ENCODE assay signal across 16 cellular contexts in genomic region chr15:76168237-76168984, GRCh38.
A peak's percentile ranks its signal among the peaks of the same experiment; 100 is the strongest.
DNase-seq lines count a peak whose midpoint lies in the region; ATAC-seq and TF ChIP-seq lines count a peak whose summit lies in the region.
"Had no signal": no experiment of that assay in that cellular context is flagged by ENCODE, and none has a peak within 500 bp of the region (broad histone marks: within the 10 kb centered on the region; RNA-seq: fewer than 3 reads in every experiment).

No MANE protein-coding gene starts in this region.

- DNase-seq in EH (ENCODE audit: low read depth) (peak; percentile 50), NCI-H2171 (lab: John Stamatoyannopoulos, UW) (peak; percentile 65), WERI-Rb-1 (peak; percentile 92), myocyte (ENCODE audit: low read depth) (peak; percentile 80), SKM-1 (lab: John Stamatoyannopoulos, UW; ENCODE audit: unreplicated experiment) (no peak), DMS79 (lab: John Stamatoyannopoulos, UW) (no peak), Right ventricle myocardium inferior (ENCODE audit: missing footprints) (no peak), brain microvascular endothelial cell (no peak)
- DNase-seq: activated CD4-positive, alpha-beta T cell treated with anti-CD3 and anti-CD28 coated beads for 4 hours; CD8-positive, alpha-beta T cell; NCI-H187; NCI-H345; stimulated activated CD4-positive, alpha-beta T cell treated with anti-CD3 and anti-CD28 coated beads, Interleukin-4, amount 100 ng/mL, for 1 hour; stomach had no signal

- no peaks in the 10 kb centered on the region for H3K9me3 ChIP-seq in WERI-Rb-1 (ENCODE audit: severe bottlenecking)
- H3K9me3 ChIP-seq: left lung, stomach had no signal

- no peak for ATAC-seq in Right ventricle myocardium inferior
- ATAC-seq: CD8-positive, alpha-beta T cell had no signal

- H3K27me3 ChIP-seq in WERI-Rb-1 (ENCODE audit: insufficient read depth, low read depth, severe bottlenecking), result no peaks in the 10 kb centered on the region
- H3K27me3 ChIP-seq in brain microvascular endothelial cell (replicated peaks), result no peaks in the 10 kb centered on the region
- H3K27me3 ChIP-seq: left lung, stomach had no signal

- H3K36me3 ChIP-seq in WERI-Rb-1 (no peaks in the 10 kb centered on the region), brain microvascular endothelial cell (replicated peaks) (no peaks in the 10 kb centered on the region)
- H3K36me3 ChIP-seq: left lung, stomach had no signal

- H3K4me3 ChIP-seq in WERI-Rb-1 (ENCODE audit: low read depth, low read length) (peak overlapping the region; percentile 39), brain microvascular endothelial cell (ENCODE audit: low read depth, low read length) (no peak overlapping the region)
- H3K4me3 ChIP-seq: left lung, smooth muscle cell, stomach had no signal

- H3K27ac ChIP-seq in WERI-Rb-1, result peak overlapping the region; percentile 90
- H3K27ac ChIP-seq in brain microvascular endothelial cell, result no peak overlapping the region
- H3K27ac ChIP-seq: left lung, stomach had no signal

- in situ Hi-C loops in brain microvascular endothelial cell (cut with HindIII; ENCODE audit: low pct_ligation_motif_present, low sequenced_read_pairs), result no loop called here

- no peak for TF ChIP-seq CTCF in WERI-Rb-1 (IDR thresholded peaks at IDR 0.05; ENCODE audit: low read depth, low read length)
- TF ChIP-seq CTCF in brain microvascular endothelial cell (IDR thresholded peaks at IDR 0.05; ENCODE audit: low read depth, low read length, missing control alignments), result no peak

- intact Hi-C loops in Right ventricle myocardium inferior (cut with DNase I), result no loop called here

Comparison
In these comparisons a context has a peak if more than half of its experiments do, and no peak if none do; other contexts are left out.
1. DNase-seq: peak in EH (single experiment), NCI-H2171 (single experiment), WERI-Rb-1 (single experiment) and myocyte (single experiment); none in SKM-1 (single experiment), DMS79 (single experiment), Right ventricle myocardium inferior (single experiment) and brain microvascular endothelial cell (single experiment).